In genomic region chrX:118345401-118346257, GRCh38 we compare ENCODE assay signal across 8 cellular contexts. TPM values are rescaled to one million over a fixed set of nuclear protein-coding genes. Genes with fewer than 3 reads are reported as not detected.
A peak's percentile ranks its signal among the peaks of the same experiment; 100 is the strongest.
DNase-seq lines count a peak whose midpoint lies in the region; ATAC-seq, FAIRE-seq and TF ChIP-seq lines count a peak whose summit lies in the region.

WDR44 (plus strand) TSS chrX:118346106; CDS start chrX:118346504, 398 bp downstream.

- H3K36me3 ChIP-seq in HepG2 (replicated peaks in 1 of 2; ENCODE audit: control insufficient read depth in 1 of 2, insufficient read depth in 2 of 2, low read length in 2 of 2), result no peaks in the 10 kb centered on the region

- peak; percentile 86 for ATAC-seq in GM19397 (IDR thresholded peaks at IDR 0.05; ENCODE audit: unreplicated experiment)
- peak; percentile 83 for ATAC-seq in HG03571 (IDR thresholded peaks at IDR 0.05; ENCODE audit: unreplicated experiment)
- ATAC-seq in HepG2, result peak; percentile 97

- no peaks in the 10 kb centered on the region for H3K36me3 Mint-ChIP-seq in CD14-positive monocyte

- H3K27ac Mint-ChIP-seq in CD14-positive monocyte, result peak within 1 kb of the TSS; percentile 96 to 99 (median 98)

- POLR2A ChIA-PET in HepG2 (lab: Yijun Ruan, JAX), result interaction anchor here (0.7 to 1.5 kb wide), 2 partner anchors 9 to 19 kb away, joined by 3 read pairs; no protein-coding TSS in a partner anchor

- no peaks in the 10 kb centered on the region for H4K20me1 ChIP-seq in HepG2 (ENCODE audit: insufficient read depth, low read length)

- peaks cover 40% of the 10 kb centered on the region for H3K4me1 Mint-ChIP-seq in CD14-positive monocyte

- no peaks in the 10 kb centered on the region; a peak in 1 of 5 replicates for H3K27me3 ChIP-seq in HepG2 (ENCODE audit: control insufficient read depth in 1 of 2, insufficient read depth in 2 of 2, low read length in 2 of 2)

- TF ChIP-seq EP300 in HepG2 (IDR thresholded peaks at IDR 0.05; ENCODE audit: low read depth in 2 of 2, low read length in 2 of 2) (no peak), HepG2 (CRISPR knock-in tag; IDR thresholded peaks at IDR 0.05; ENCODE audit: borderline replicate concordance) (no peak)

- H3K27me3 Mint-ChIP-seq in CD14-positive monocyte (ENCODE audit: low read depth in 3 of 3), result peaks cover 0 to 6% (median 0%) of the 10 kb centered on the region in 3 donors

- H3K4me2 ChIP-seq in HepG2 (ENCODE audit: low read depth, low read length), result peak within 1 kb of the TSS; percentile 76

- intact Hi-C loops in CD14-positive monocyte (cut with micrococcal nuclease), result no loop called here
- intact Hi-C loops in HepG2 (cut with micrococcal nuclease; ENCODE audit: unreplicated experiment), result no loop called here

- peak; percentile 18 to 69; a peak in 2 of 4 replicates for TF ChIP-seq POLR2A in HepG2 (IDR thresholded peaks at IDR 0.05; ENCODE audit: insufficient read depth in 1 of 2, low read depth in 2 of 2, low read length in 2 of 2)

- H3K9me3 Mint-ChIP-seq in CD14-positive monocyte, result peaks cover 0 to 14% (median 2%) of the 10 kb centered on the region in 7 donors

- TF ChIP-seq CTCF in CD14-positive monocyte (IDR thresholded peaks at IDR 0.05) (no peak), HepG2 (CRISPR knock-in tag; IDR thresholded peaks at IDR 0.05) (no peak)

- TSS peak; percentile 96 for BruUV-seq in HepG2 (replicated peaks; lab: Mats Ljungman, UMichigan)

- H3K9me3 ChIP-seq in HepG2 (ENCODE audit: low read length), result no peaks in the 10 kb centered on the region

- WGBS in HepG2 (ENCODE audit: low lambda C conversion rate), result 0% methylated on average over 6 of the region's 62 CpGs

- H3K9ac ChIP-seq in HepG2 (ENCODE audit: insufficient read depth, low read depth, low read length), result peak within 1 kb of the TSS; percentile 79

- H3K4me1 ChIP-seq in HepG2 (ENCODE audit: insufficient read depth, low read length), result peaks cover 14% of the 10 kb centered on the region

- CTCF ChIA-PET in HepG2 (lab: Yijun Ruan, JAX; ENCODE audit: low intra/inter-chr PET ratio, low total read pairs), result no interaction called here

- no peak for TF ChIP-seq RAD21 in HepG2 (CRISPR knock-in tag; IDR thresholded peaks at IDR 0.05)

- peak within 1 kb of the TSS; percentile 73 to 84 (median 75) for H3K4me3 ChIP-seq in HepG2 (replicated peaks in 1 of 3; ENCODE audit: insufficient read depth in 1 of 3, low read depth in 2 of 3, low read length in 3 of 3)

- in situ Hi-C loops in HepG2 (cut with HindIII; ENCODE audit: extremely low pct_ligation_motif_present, low pct_unique_long_range_greater_than_20kb), result no loop called here

- H2AFZ ChIP-seq in HepG2 (ENCODE audit: low read length), result peak within 1 kb of the TSS; percentile 70

- FAIRE-seq in HepG2 (lab: Jason Lieb, UNC), result peak; percentile 59

- H3K79me2 ChIP-seq in HepG2 (ENCODE audit: insufficient read depth, low read length), result peaks cover 29% of the 10 kb centered on the region

- DNase-seq in CD14-positive monocyte (ENCODE audit: low spot score) (peak; percentile 93), NCI-H82 (lab: John Stamatoyannopoulos, UW) (peak; percentile 99), dermis blood vessel endothelial cell (peak; percentile 95), HepG2 (ENCODE audit: low spot score) (peak; percentile 89)
- DNase-seq in activated CD4-positive, alpha-beta T cell treated with anti-CD3 and anti-CD28 coated beads, Interleukin-2, amount 50 U/mL, for 48 hours, result peak; percentile 90 to 93
- DNase-seq in stimulated activated CD4-positive, alpha-beta T cell treated with anti-CD3 and anti-CD28 coated beads, Interleukin-4, amount 100 ng/mL, for 1 hour, result peak; percentile 89

- peak within 1 kb of the TSS; percentile 95 to 97 for H3K4me3 Mint-ChIP-seq in CD14-positive monocyte

- H3K27ac ChIP-seq in HepG2 (ENCODE audit: extremely low read length, insufficient read depth, low read length), result peak within 1 kb of the TSS; percentile 84

TF ChIP-seq in HepG2, 621 proteins besides CTCF, POLR2A, EP300 and RAD21 (continues in another document):
- TF ChIP-seq POLR2AphosphoS2 (IDR thresholded peaks at IDR 0.05; ENCODE audit: low read depth, low read length), result no peak
- TF ChIP-seq ZMAT5 (CRISPR knock-in tag; IDR thresholded peaks at IDR 0.05; ENCODE audit: borderline replicate concordance, low read depth), result no peak
- no peak for TF ChIP-seq ZIK1 (CRISPR knock-in tag; IDR thresholded peaks at IDR 0.05; ENCODE audit: borderline replicate concordance, low read depth)
- no peak for TF ChIP-seq ZNF678 (CRISPR knock-in tag; IDR thresholded peaks at IDR 0.05)
- TF ChIP-seq ZFYVE20 (CRISPR knock-in tag; IDR thresholded peaks at IDR 0.05; ENCODE audit: borderline replicate concordance, low read depth), result no peak
- no peak for TF ChIP-seq ZNF446 (CRISPR knock-in tag; IDR thresholded peaks at IDR 0.05)
- no peak for TF ChIP-seq ZBTB34 (CRISPR knock-in tag; IDR thresholded peaks at IDR 0.05)
- TF ChIP-seq SNAPC5 (CRISPR knock-in tag; IDR thresholded peaks at IDR 0.05; ENCODE audit: borderline replicate concordance), result no peak
- no peak for TF ChIP-seq DPF2 (CRISPR knock-in tag; IDR thresholded peaks at IDR 0.05; ENCODE audit: borderline replicate concordance, low read depth)
- no peak for TF ChIP-seq CREB3 (CRISPR knock-in tag; IDR thresholded peaks at IDR 0.05)
- TF ChIP-seq HOXD1 (CRISPR knock-in tag; IDR thresholded peaks at IDR 0.05), result no peak

RNA-seq across cellular contexts. Expression of gene WDR44, which starts in this region (rescaled TPM):
- polyA plus RNA-seq in CD14-positive monocyte, result 1 to 10 TPM; 5.1 to 7.1 TPM
- total RNA-seq in dermis blood vessel endothelial cell, result 11.7 and 17.4 TPM in 2 replicates
- 3.3 and 4.3 TPM in 2 replicates for total RNA-seq in HepG2 (2016; rRNA removed; fragmentation: Illumina TruSeq; extraction: Trizol)
- total RNA-seq in HepG2 (2016; cell fraction: cytosol; rRNA removed; fragmentation: Illumina TruSeq; extraction: Trizol; ENCODE audit: low read depth), result 6.1 and 7.5 TPM in 2 replicates
- total RNA-seq in HepG2 (2016; cell fraction: insoluble cytoplasmic fraction; rRNA removed; fragmentation: Illumina TruSeq; extraction: Trizol), result 3.1 and 3.9 TPM in 2 replicates
- 4.5 and 5.2 TPM in 2 replicates for total RNA-seq in HepG2 (2016; cell fraction: membrane; rRNA removed; fragmentation: Illumina TruSeq; extraction: Trizol)
- total RNA-seq in HepG2 (2016; cell fraction: nucleus; rRNA removed; fragmentation: Illumina TruSeq; extraction: Trizol), result 6.4 and 6.7 TPM in 2 replicates
- 2.2 TPM in 2 replicates for polyA plus RNA-seq in HepG2 (2011; rRNA removed)
- 0.97 and 1.8 TPM in 2 replicates for polyA plus RNA-seq in HepG2 (2011; cell fraction: cytosol; rRNA removed)
- polyA plus RNA-seq in HepG2 (2011; cell fraction: nucleus; rRNA removed), result 2.5 and 2.9 TPM in 2 replicates
- polyA plus RNA-seq in HepG2 (2012), result 2.2 and 2.8 TPM in 2 replicates
- 0.23 and 0.28 TPM in 2 replicates for polyA plus RNA-seq in HepG2 (2016; cell fraction: cytosol; fragmentation: Illumina TruSeq; extraction: Trizol; ENCODE audit: low read depth)
- polyA plus RNA-seq in HepG2 (2016; cell fraction: insoluble cytoplasmic fraction; fragmentation: Illumina TruSeq; extraction: Trizol; ENCODE audit: low read depth), result 2.2 TPM in 2 replicates
- 0.23 and 0.24 TPM in 2 replicates for polyA plus RNA-seq in HepG2 (2016; cell fraction: membrane; fragmentation: Illumina TruSeq; extraction: Trizol; ENCODE audit: low read depth)
- polyA plus RNA-seq in HepG2 (2016; cell fraction: nucleus; fragmentation: Illumina TruSeq; extraction: Trizol; ENCODE audit: insufficient read depth, low read depth), result 4.9 TPM in 2 replicates
- polyA minus RNA-seq in HepG2 (2011; rRNA and poly(A)+ RNA removed; ENCODE audit: low replicate concordance), result 3.7 and 16.9 TPM in 2 replicates
- polyA minus RNA-seq in HepG2 (2011; cell fraction: cytosol; rRNA and poly(A)+ RNA removed), result 4.7 and 5.4 TPM in 2 replicates
- 11.5 and 16.5 TPM in 2 replicates for polyA minus RNA-seq in HepG2 (2011; cell fraction: nucleus; rRNA and poly(A)+ RNA removed)

Comparison
In these comparisons a context has a peak if more than half of its experiments do, and no peak if none do; other contexts are left out.
1. Peak in every context shown above with its lines: DNase-seq, ATAC-seq, H3K4me3 ChIP-seq and H3K27ac ChIP-seq.